ENCODE assay signal across 8 cellular contexts in genomic region chr9:33817327-33818166, GRCh38. TPM values are rescaled to one million over a fixed set of nuclear protein-coding genes. Genes with fewer than 3 reads are reported as not detected.
A peak's percentile ranks its signal among the peaks of the same experiment; 100 is the strongest.
DNase-seq lines count a peak whose midpoint lies in the region; ATAC-seq and TF ChIP-seq lines count a peak whose summit lies in the region.

No MANE protein-coding gene starts in this region.

- TF ChIP-seq EP300 in sigmoid colon (IDR thresholded peaks at IDR 0.05): no peak

- DNase-seq in DND-41 (peak; percentile 77), T-helper 22 cell (ENCODE audit: low read depth) (peak; percentile 20), astrocyte of the spinal cord (ENCODE audit: low read depth, low spot score) (peak; percentile 70), iPS DF 19.7 (ENCODE audit: low read depth, low spot score) (peak; percentile 61), sigmoid colon (peak; percentile 83), OCI-M2 (lab: John Stamatoyannopoulos, UW; ENCODE audit: unreplicated experiment) (no peak)

- H2AFZ ChIP-seq in DND-41 (ENCODE audit: low read depth, low read length): peak overlapping the region; percentile 78

- H3K27me3 Mint-ChIP-seq in IgD-negative memory B cell: peaks cover 1% of the 10 kb centered on the region

- H3K4me3 ChIP-seq in DND-41 (ENCODE audit: low read depth in 1 of 2, low read length in 2 of 2): peak overlapping the region; percentile 95 to 99; a peak in 3 of 4 replicates
- peak overlapping the region; percentile 95 for H3K4me3 ChIP-seq in astrocyte of the spinal cord (ENCODE audit: low read depth, low read length)
- peak overlapping the region; percentile 96 to 97 (median 96) for H3K4me3 ChIP-seq in sigmoid colon

- H3K79me2 ChIP-seq in DND-41 (ENCODE audit: insufficient read depth, low read length): peaks cover 63% of the 10 kb centered on the region

- no peaks in the 10 kb centered on the region for H3K9me3 Mint-ChIP-seq in IgD-negative memory B cell

- peak overlapping the region; percentile 70 for H3K4me2 ChIP-seq in DND-41 (ENCODE audit: insufficient read depth, low read length)

- peak overlapping the region in 2 of 3 donors; percentile 37 to 88 for H3K27ac Mint-ChIP-seq in IgD-negative memory B cell

- TF ChIP-seq POLR2A in sigmoid colon (IDR thresholded peaks at IDR 0.05): no peak

- peaks cover 35% of the 10 kb centered on the region for H4K20me1 ChIP-seq in DND-41 (ENCODE audit: insufficient read depth, low read length)

- 0 to 1% methylated on average over 81 of the region's 81 CpGs for WGBS in sigmoid colon, 2 donors

- H3K27me3 ChIP-seq in DND-41 (ENCODE audit: insufficient read depth, low read length, poor library complexity) (no peaks in the 10 kb centered on the region), sigmoid colon (no peaks in the 10 kb centered on the region)

- intact Hi-C loops in sigmoid colon (cut with DNase I): loop anchor here (10.0 kb wide), 3 partner anchors 227 to 557 kb away; partner anchors contain the start of genes MYORG and UBAP2

- no peaks in the 10 kb centered on the region for H3K36me3 Mint-ChIP-seq in IgD-negative memory B cell

- H3K4me1 Mint-ChIP-seq in IgD-negative memory B cell: peaks cover 40 to 50% (median 48%) of the 10 kb centered on the region in 3 donors

- peak overlapping the region; percentile 92 to 97 (median 93) for H3K4me3 Mint-ChIP-seq in IgD-negative memory B cell

- ATAC-seq in DND-41 (ENCODE audit: insufficient read depth, low read depth) (peak; percentile 50), GM21423 (IDR thresholded peaks at IDR 0.05; ENCODE audit: unreplicated experiment) (peak; percentile 16)

- H3K36me3 ChIP-seq in DND-41 (ENCODE audit: insufficient read depth, low read length) (peaks cover 4% of the 10 kb centered on the region; the same call in 1 of the 2 replicates), sigmoid colon (no peaks in the 10 kb centered on the region)

- in situ Hi-C loops in astrocyte of the spinal cord (cut with HindIII; ENCODE audit: low sequenced_read_pairs): no loop called here

- peak overlapping the region; percentile 97 for H3K9ac ChIP-seq in DND-41 (ENCODE audit: low read depth, low read length)

- peaks cover 39% of the 10 kb centered on the region for H3K4me1 ChIP-seq in DND-41 (ENCODE audit: insufficient read depth, low read length)
- peaks cover 0 to 68% (median 55%) of the 10 kb centered on the region in 4 donors for H3K4me1 ChIP-seq in sigmoid colon

- H3K9me3 ChIP-seq in DND-41 (ENCODE audit: insufficient read depth, low read length, severe bottlenecking): no peaks in the 10 kb centered on the region
- H3K9me3 ChIP-seq in sigmoid colon: no peaks in the 10 kb centered on the region

- TF ChIP-seq CTCF in DND-41 (IDR thresholded peaks at IDR 0.05; ENCODE audit: borderline replicate concordance, extremely low read depth, low read length, poor library complexity, severe bottlenecking) (peak; percentile 14), astrocyte of the spinal cord (IDR thresholded peaks at IDR 0.05; ENCODE audit: low read depth, low read length) (peak; percentile 35), sigmoid colon (IDR thresholded peaks at IDR 0.05) (peak in 1 of 4 experiments; percentile 20)

- peak overlapping the region; percentile 98 for H3K27ac ChIP-seq in DND-41 (ENCODE audit: low read length)
- peak overlapping the region; percentile 96 to 99 (median 98) for H3K27ac ChIP-seq in sigmoid colon

RNA-seq across cellular contexts. Expression of gene UBE2R2, which starts 0.6 kb away (rescaled TPM):
- polyA plus RNA-seq in IgD-negative memory B cell (22.6 TPM), sigmoid colon (10 to 100 TPM; 23.2 to 30.6 (median 25.4) TPM)
- total RNA-seq in sigmoid colon: 10 to 100 TPM; 24.4 to 32.4 (median 25.7) TPM

RNA-seq across cellular contexts. Expression of gene PRSS3, which starts 22.2 kb away (rescaled TPM):
- polyA plus RNA-seq in IgD-negative memory B cell (not detected), sigmoid colon (100 to 1,000 TPM; 148 to 519 (median 347) TPM)
- 1 to 10 TPM in 1 of 4 donors, not detected in 3; 8.9 TPM for total RNA-seq in sigmoid colon

Comparison
In these comparisons a context has a peak if more than half of its experiments do, and no peak if none do; other contexts are left out.
1. RNA of gene PRSS3, which starts 22.2 kb away (polyA plus RNA-seq): 148 to 519 TPM in sigmoid colon; not detected in IgD-negative memory B cell (single experiment); every median in the first group is over 100 times any median in the second.
2. Peak in every context shown above with its lines, with median percentiles within 50 percentile points of each other: H3K4me3 ChIP-seq.